13 cellular contexts compared by ENCODE assay signal in genomic region chr17:59277031-59277430, GRCh38. TPM values are rescaled to one million over a fixed set of nuclear protein-coding genes. Genes with fewer than 3 reads are reported as not detected.
DNase-seq lines count a peak whose midpoint lies in the region; ATAC-seq and TF ChIP-seq lines count a peak whose summit lies in the region.
"Had no signal": no experiment of that assay in that cellular context is flagged by ENCODE, and none has a peak within 500 bp of the region (broad histone marks: within the 10 kb centered on the region; RNA-seq: fewer than 3 reads in every experiment).

No MANE protein-coding gene starts in this region.

- POLR2A ChIA-PET in GM10248 (lab: Yijun Ruan, JAX), result no interaction called here
- POLR2A ChIA-PET in activated B cell treated with CpG ODN at 0.5 μM for 24 hours (lab: Charles Lee), result interaction anchor here (0.7 kb wide), 1 partner anchor 67 kb away, joined by 3 read pairs; the partner anchor contains the start of gene SMG8

- ATAC-seq in GM19455 (IDR thresholded peaks at IDR 0.05; ENCODE audit: unreplicated experiment), result peak; percentile 71
- ATAC-seq in HG03159 (IDR thresholded peaks at IDR 0.05; ENCODE audit: unreplicated experiment), result peak; percentile 79
- peak; percentile 83 for ATAC-seq in activated B cell treated with CpG ODN at 0.5 μM for 24 hours (ENCODE audit: low read depth)
- ATAC-seq: activated CD8-positive, alpha-beta memory T cell treated with anti-CD3 and anti-CD28 coated beads, Interleukin-2, amount 10 ng/mL, durations not matched to agents 7 days and 5 days; gastroesophageal sphincter had no signal

- no peaks in the 10 kb centered on the region for H3K36me3 Mint-ChIP-seq in activated B cell treated with CpG ODN at 0.5 μM for 24 hours (ENCODE audit: low read depth)
- H3K36me3 Mint-ChIP-seq in activated T-cell treated with anti-CD3 and anti-CD28 coated beads, Interleukin-2, amount 50 U/mL, for 24 hours (ENCODE audit: low read depth), result peaks cover 4% of the 10 kb centered on the region
- H3K36me3 Mint-ChIP-seq: activated CD8-positive, alpha-beta memory T cell treated with anti-CD3 and anti-CD28 coated beads, Interleukin-2, amount 10 ng/mL, durations not matched to agents 7 days and 5 days had no signal

- H3K36me3 ChIP-seq in suprapubic skin, result no peaks in the 10 kb centered on the region

- 86% methylated on average over 4 of the region's 4 CpGs for WGBS in suprapubic skin

- CTCF ChIA-PET in GM10248 (lab: Yijun Ruan, JAX), result interaction anchor here (1.2 to 1.3 kb wide), 2 partner anchors 34 to 57 kb away, joined by 3 to 4 read pairs; partner anchors contain the start of gene GDPD1
- CTCF ChIA-PET in activated B cell treated with CpG ODN at 0.5 μM for 24 hours (lab: Charles Lee), result no interaction called here

- no peak overlapping the region for H3K4me3 ChIP-seq in suprapubic skin
- H3K4me3 ChIP-seq: BLaER1, gastroesophageal sphincter, SK-N-MC had no signal

- no peak for TF ChIP-seq EP300 in suprapubic skin (IDR thresholded peaks at IDR 0.05)

- no peaks in the 10 kb centered on the region for H3K9me3 ChIP-seq in suprapubic skin
- H3K9me3 ChIP-seq: BLaER1, gastroesophageal sphincter had no signal

- peak overlapping the region; percentile 89 for H3K27ac Mint-ChIP-seq in activated B cell treated with CpG ODN at 0.5 μM for 24 hours
- H3K27ac Mint-ChIP-seq in activated T-cell treated with anti-CD3 and anti-CD28 coated beads, Interleukin-2, amount 50 U/mL, for 24 hours, result no peak overlapping the region
- H3K27ac Mint-ChIP-seq: activated CD8-positive, alpha-beta memory T cell treated with anti-CD3 and anti-CD28 coated beads, Interleukin-2, amount 10 ng/mL, durations not matched to agents 7 days and 5 days had no signal

- no peaks in the 10 kb centered on the region for H3K4me1 ChIP-seq in suprapubic skin
- H3K4me1 ChIP-seq: BLaER1, gastroesophageal sphincter had no signal

- H3K4me1 Mint-ChIP-seq in activated B cell treated with CpG ODN at 0.5 μM for 24 hours, result peaks cover 18% of the 10 kb centered on the region
- no peaks in the 10 kb centered on the region for H3K4me1 Mint-ChIP-seq in activated T-cell treated with anti-CD3 and anti-CD28 coated beads, Interleukin-2, amount 50 U/mL, for 24 hours (ENCODE audit: low read depth)

- no peaks in the 10 kb centered on the region for H3K27me3 ChIP-seq in suprapubic skin
- H3K27me3 ChIP-seq: BLaER1, gastroesophageal sphincter had no signal

- TF ChIP-seq CTCF in GM10248 (IDR thresholded peaks at IDR 0.05; ENCODE audit: control extremely low read depth, extremely low read depth, low read depth, missing control alignments) (no peak), activated B cell treated with CpG ODN at 0.5 μM for 24 hours (IDR thresholded peaks at IDR 0.05) (no peak), suprapubic skin (IDR thresholded peaks at IDR 0.05) (no peak)

- intact Hi-C loops in activated B cell treated with CpG ODN at 0.5 μM for 24 hours (cut with micrococcal nuclease), result loop anchor here (2.0 kb wide), 1 partner anchor 56 kb away; the partner anchor contains the start of gene GDPD1

- peak overlapping the region; percentile 60 for H3K4me3 Mint-ChIP-seq in activated B cell treated with CpG ODN at 0.5 μM for 24 hours
- H3K4me3 Mint-ChIP-seq in activated T-cell treated with anti-CD3 and anti-CD28 coated beads, Interleukin-2, amount 50 U/mL, for 24 hours, result no peak overlapping the region
- H3K4me3 Mint-ChIP-seq: activated CD8-positive, alpha-beta memory T cell treated with anti-CD3 and anti-CD28 coated beads, Interleukin-2, amount 10 ng/mL, durations not matched to agents 7 days and 5 days had no signal

- no peak for TF ChIP-seq POLR2A in suprapubic skin (IDR thresholded peaks at IDR 0.05)

- no peaks in the 10 kb centered on the region for H3K27me3 Mint-ChIP-seq in activated B cell treated with CpG ODN at 0.5 μM for 24 hours
- no peaks in the 10 kb centered on the region for H3K27me3 Mint-ChIP-seq in activated T-cell treated with anti-CD3 and anti-CD28 coated beads, Interleukin-2, amount 50 U/mL, for 24 hours
- H3K27me3 Mint-ChIP-seq: activated CD8-positive, alpha-beta memory T cell treated with anti-CD3 and anti-CD28 coated beads, Interleukin-2, amount 10 ng/mL, durations not matched to agents 7 days and 5 days had no signal

- DNase-seq in GM10248 (ENCODE audit: extremely low spot score), result peak; percentile 74
- no peak for DNase-seq in activated B cell treated with CpG ODN at 0.5 μM for 24 hours
- DNase-seq in suprapubic skin (ENCODE audit: low spot score in 2 of 2), result no peak
- no peak for DNase-seq in NCI-H345 treated with DMSO at 0.1 percent for 48 hours (lab: John Stamatoyannopoulos, UW; ENCODE audit: unreplicated experiment)
- no peak for DNase-seq in activated T-cell treated with anti-CD3 and anti-CD28 coated beads, Interleukin-2, amount 50 U/mL, for 24 hours
- DNase-seq in HT-29 (ENCODE audit: low spot score), result no peak
- DNase-seq: activated CD8-positive, alpha-beta memory T cell treated with anti-CD3 and anti-CD28 coated beads, Interleukin-2, amount 10 ng/mL, durations not matched to agents 7 days and 5 days; NCI-H1694 treated with DMSO at 0.1 percent for 48 hours had no signal

- H3K27ac ChIP-seq in suprapubic skin, result no peak overlapping the region
- H3K27ac ChIP-seq: BLaER1, SK-N-MC had no signal

- no peaks in the 10 kb centered on the region for H3K9me3 Mint-ChIP-seq in activated B cell treated with CpG ODN at 0.5 μM for 24 hours
- H3K9me3 Mint-ChIP-seq in activated T-cell treated with anti-CD3 and anti-CD28 coated beads, Interleukin-2, amount 50 U/mL, for 24 hours, result no peaks in the 10 kb centered on the region

RNA-seq across cellular contexts. Expression of gene YPEL2, which starts 54.4 kb away (rescaled TPM):
- 18.3 and 19.5 TPM in 2 replicates for total RNA-seq in activated B cell treated with CpG ODN at 0.5 μM for 24 hours
- total RNA-seq in suprapubic skin, result 10 to 100 TPM; 16.7 to 33.6 (median 21.3) TPM
- total RNA-seq in HT-29 (2014; rRNA removed; shearing (Covaris generic)), result 10.9 and 13.4 TPM in 2 replicates

RNA-seq across cellular contexts. Expression of gene GDPD1, which starts 56.7 kb away (rescaled TPM):
- total RNA-seq in activated B cell treated with CpG ODN at 0.5 μM for 24 hours, result 0.71 and 1.2 TPM in 2 replicates
- total RNA-seq in suprapubic skin, result 1 to 10 TPM; 1.8 to 8.5 (median 4.7) TPM
- 0.65 TPM in 1 of 2 replicates, not detected in the other for total RNA-seq in HT-29 (2014; rRNA removed; shearing (Covaris generic))
